Comparison of ENCODE assay signal across 1 cellular context in genomic region chrX:1903380-1903935, GRCh38.
TF ChIP-seq lines count a peak whose summit lies in the region.

No MANE protein-coding gene starts in this region.

TF ChIP-seq in H1, 55 proteins besides CTCF, POLR2A, EP300 and RAD21 (continued from another document):
- no peak for TF ChIP-seq CHD7 (IDR thresholded peaks at IDR 0.05; ENCODE audit: insufficient replicate concordance, low read length)
- TF ChIP-seq NANOG (IDR thresholded peaks at IDR 0.05; ENCODE audit: insufficient read depth, low read depth, low read length, poor library complexity, severe bottlenecking): no peak
- TF ChIP-seq CHD2 (IDR thresholded peaks at IDR 0.05; ENCODE audit: low read length): no peak
- no peak for TF ChIP-seq RXRA (IDR thresholded peaks at IDR 0.05; ENCODE audit: insufficient read depth, low read depth, low read length)
- no peak for TF ChIP-seq ATF3 (IDR thresholded peaks at IDR 0.05; ENCODE audit: insufficient read depth, low read depth, low read length)
- no peak for TF ChIP-seq CTBP2 (IDR thresholded peaks at IDR 0.05; ENCODE audit: borderline replicate concordance, insufficient read depth, insufficient read length, low read length)
- TF ChIP-seq KDM5A (IDR thresholded peaks at IDR 0.05; ENCODE audit: low read length): no peak
